In the genomic region with DNA sequence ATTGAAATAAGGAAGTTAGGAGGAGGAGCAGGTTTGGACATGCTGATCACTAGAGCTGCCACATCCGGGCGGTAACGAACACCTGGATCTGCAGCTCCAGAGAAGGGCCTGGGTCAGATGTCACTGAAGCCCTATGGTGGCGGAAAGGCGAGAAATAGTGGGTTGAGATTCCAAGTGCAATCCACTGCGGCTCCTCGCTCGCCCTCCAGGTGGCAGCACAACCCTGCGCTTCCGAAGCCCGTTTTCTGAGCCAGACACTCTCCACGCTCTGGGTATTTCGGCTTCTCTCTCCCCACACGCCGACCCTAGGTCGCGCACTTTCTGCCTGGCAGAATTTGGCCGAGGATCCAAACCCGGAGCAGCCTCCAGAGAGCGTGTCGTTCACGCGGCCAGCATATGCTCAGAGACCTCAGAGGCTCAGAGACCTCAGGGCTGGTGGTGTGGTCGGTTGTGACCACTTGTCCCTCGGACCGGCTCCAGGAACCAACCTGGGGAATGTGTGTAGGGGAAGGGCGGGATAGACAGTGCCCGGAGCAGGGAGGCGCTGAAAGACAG, we compare ENCODE assay signal across 8 cellular contexts. TPM values are rescaled to one million over a fixed set of nuclear protein-coding genes. Genes with fewer than 3 reads are reported as not detected.
A peak's percentile ranks its signal among the peaks of the same experiment; 100 is the strongest.
DNase-seq lines count a peak whose midpoint lies in the region; ATAC-seq, FAIRE-seq and TF ChIP-seq lines count a peak whose summit lies in the region.

No MANE protein-coding gene starts in this region.

- H4K20me1 ChIP-seq in OCI-LY1 (ENCODE audit: insufficient read depth, low read length) (no peaks in the 10 kb centered on the region), endothelial cell of umbilical vein (replicated peaks; ENCODE audit: control insufficient read depth, extremely low read depth, insufficient read depth, low read length) (no peaks in the 10 kb centered on the region)

- dilution Hi-C loops in endothelial cell of umbilical vein (cut with MboI; ENCODE audit: extremely low pct_ligation_motif_present, low sequenced_read_pairs): no loop called here

- peak; percentile 90 for DNase-seq in A673 (ENCODE audit: low spot score)
- DNase-seq in HPDE6-E6E7 (ENCODE audit: extremely low spot score): peak; percentile 84
- peak; percentile 84 for DNase-seq in activated T-cell treated with anti-CD3 and anti-CD28 coated beads for 1 hour (ENCODE audit: low read depth)
- DNase-seq in endothelial cell of umbilical vein (ENCODE audit: low read depth, low spot score): peak; percentile 77
- DNase-seq in midbrain (lab: John Stamatoyannopoulos, UW): peak; percentile 83
- DNase-seq in stimulated activated CD8-positive, alpha-beta memory T cell treated with anti-CD3 and anti-CD28 coated beads, Interleukin-15, amount 100 ng/mL, for 48 hours (ENCODE audit: low read depth in 2 of 2): peak; percentile 71 to 74

- peaks cover 18% of the 10 kb centered on the region for H3K4me1 ChIP-seq in A673 (ENCODE audit: insufficient read depth, low read length, poor library complexity, severe bottlenecking)
- H3K4me1 ChIP-seq in OCI-LY1 (ENCODE audit: insufficient read depth, low read length, severe bottlenecking): peaks cover 15% of the 10 kb centered on the region
- peaks cover 9% of the 10 kb centered on the region for H3K4me1 ChIP-seq in endothelial cell of umbilical vein (ENCODE audit: control insufficient read depth, extremely low read depth, insufficient read depth, low read length)

- intact Hi-C loops in A673 (cut with micrococcal nuclease; ENCODE audit: unreplicated experiment) (loop anchor here (1.0 kb wide), 3 partner anchors 16 to 66 kb away; a partner anchor contains a TSS), endothelial cell of umbilical vein (cut with micrococcal nuclease) (loop anchor here (1.0 to 2.0 kb wide), 5 partner anchors 16 to 65 kb away; a partner anchor contains a TSS)

- ATAC-seq in GM18867 (IDR thresholded peaks at IDR 0.05; ENCODE audit: unreplicated experiment): peak; percentile 47

- H3K9ac ChIP-seq in OCI-LY1 (ENCODE audit: low read length): peak overlapping the region; percentile 28; the same call in 1 of the 2 replicates
- no peak overlapping the region for H3K9ac ChIP-seq in endothelial cell of umbilical vein (replicated peaks; ENCODE audit: extremely low read depth, insufficient read depth, low read length)

- H3K27ac ChIP-seq in A673 (ENCODE audit: low read depth, low read length, poor library complexity, severe bottlenecking) (peak overlapping the region; percentile 48), OCI-LY1 (ENCODE audit: low read depth, low read length, poor library complexity, severe bottlenecking) (no peak overlapping the region), endothelial cell of umbilical vein (ENCODE audit: insufficient read depth, low read depth, low read length) (no peak overlapping the region)

- FAIRE-seq in endothelial cell of umbilical vein (lab: Jason Lieb, UNC): peak; percentile 98

- H3K36me3 ChIP-seq in A673 (ENCODE audit: insufficient read depth, low read length, poor library complexity, severe bottlenecking) (no peaks in the 10 kb centered on the region), OCI-LY1 (ENCODE audit: insufficient read depth, low read length) (no peaks in the 10 kb centered on the region), endothelial cell of umbilical vein (ENCODE audit: control insufficient read depth in 2 of 2, extremely low read depth in 1 of 2, insufficient read depth in 2 of 2, low read length in 2 of 2) (no peaks in the 10 kb centered on the region)

- CTCF ChIA-PET in A673 (lab: Charles Lee): interaction anchor here (0.5 to 2.4 kb wide), 3 partner anchors 16 to 318 kb away, joined by 3 to 30 read pairs (median 7); no protein-coding TSS in a partner anchor
- CTCF ChIA-PET in endothelial cell of umbilical vein (lab: Charles Lee): interaction anchor here (0.6 to 10.2 kb wide), 13 partner anchors 9 to 280 kb away, joined by 3 to 170 read pairs (median 5); a partner anchor contains a TSS

- TF ChIP-seq CTCF in A673 (conservative IDR thresholded peaks at IDR 0.05; ENCODE audit: low read depth, low read length) (peak; percentile 94), OCI-LY1 (IDR thresholded peaks at IDR 0.05; ENCODE audit: low read length) (peak; percentile 92), endothelial cell of umbilical vein (IDR thresholded peaks at IDR 0.05; ENCODE audit: extremely low read depth in 1 of 2, insufficient read depth in 1 of 2, low read depth in 1 of 2, low read length in 2 of 2) (peak; percentile 92 to 96)

- H3K27me3 ChIP-seq in A673 (replicated peaks; ENCODE audit: insufficient read depth, low read depth, low read length, poor library complexity) (no peaks in the 10 kb centered on the region), OCI-LY1 (ENCODE audit: insufficient read depth, low read length) (0 out of 2 replicates have a peak, but pooled peaks cover under 1% of the 10 kb centered on the region), endothelial cell of umbilical vein (ENCODE audit: control insufficient read depth in 2 of 2, insufficient read depth in 2 of 2, low read length in 2 of 2) (peaks cover 4 to 5% of the 10 kb centered on the region in 2 experiments)

- peak overlapping the region; percentile 55 for H3K4me3 ChIP-seq in A673 (ENCODE audit: low read depth, low read length, poor library complexity, severe bottlenecking)
- H3K4me3 ChIP-seq in OCI-LY1 (ENCODE audit: low read depth, low read length, poor library complexity, severe bottlenecking): peak overlapping the region; percentile 53
- peak overlapping the region in 2 of 3 experiments; percentile 13 to 33 for H3K4me3 ChIP-seq in endothelial cell of umbilical vein (replicated peaks in 1 of 3; ENCODE audit: insufficient read depth in 1 of 3, low read depth in 1 of 3, low read length in 3 of 3)

- no peaks in the 10 kb centered on the region for H3K79me2 ChIP-seq in OCI-LY1 (ENCODE audit: insufficient read depth, low read length)
- no peaks in the 10 kb centered on the region for H3K79me2 ChIP-seq in endothelial cell of umbilical vein (ENCODE audit: control insufficient read depth, insufficient read depth, low read length)

- no peak for TF ChIP-seq POLR2A in endothelial cell of umbilical vein (IDR thresholded peaks at IDR 0.05; ENCODE audit: low read depth, low read length)

- H3K9me1 ChIP-seq in endothelial cell of umbilical vein (replicated peaks; ENCODE audit: control insufficient read depth, extremely low read depth, insufficient read depth, low read length): no peaks in the 10 kb centered on the region

- H2AFZ ChIP-seq in OCI-LY1 (ENCODE audit: low read length): no peak overlapping the region
- H2AFZ ChIP-seq in endothelial cell of umbilical vein (ENCODE audit: low read depth, low read length): peak overlapping the region; percentile 32

- BruUV-seq in A673 (replicated peaks; lab: Mats Ljungman, UMichigan) (no TSS peak), endothelial cell of umbilical vein (replicated peaks; lab: Mats Ljungman, UMichigan) (no TSS peak)

- H3K4me2 ChIP-seq in OCI-LY1 (ENCODE audit: low read length) (peak overlapping the region; percentile 80), endothelial cell of umbilical vein (ENCODE audit: insufficient read depth, low read length) (peak overlapping the region; percentile 62)

- no peaks in the 10 kb centered on the region for H3F3A ChIP-seq in OCI-LY1 (ENCODE audit: insufficient read depth, low read length)

- H3K9me3 ChIP-seq in A673 (ENCODE audit: low read depth, low read length, poor library complexity, severe bottlenecking): no peaks in the 10 kb centered on the region
- H3K9me3 ChIP-seq in OCI-LY1 (ENCODE audit: low read length): no peaks in the 10 kb centered on the region
- H3K9me3 ChIP-seq in endothelial cell of umbilical vein (replicated peaks; ENCODE audit: control insufficient read depth, insufficient read depth, low read length): no peaks in the 10 kb centered on the region

- POLR2A ChIA-PET in A673 (lab: Charles Lee; ENCODE audit: low non-redundant PET) (no interaction called here), endothelial cell of umbilical vein (lab: Charles Lee) (interaction anchor here (1.2 kb wide), 1 partner anchor 49 kb away, joined by 5 read pairs; no protein-coding TSS in a partner anchor)

- H3K9me2 ChIP-seq in OCI-LY1 (ENCODE audit: low read depth, low read length): no peaks in the 10 kb centered on the region

RNA-seq across cellular contexts. Expression of a gene that starts 0.9 kb away (rescaled TPM):
- 0.67 and 1.6 TPM in 2 replicates for total RNA-seq in A673 (2021)
- total RNA-seq in endothelial cell of umbilical vein: 0.23 TPM in 1 of 2 replicates, not detected in the other
- polyA plus RNA-seq in endothelial cell of umbilical vein: 0.12 and 0.18 TPM in 2 replicates
- 0.08 and 0.13 TPM in 2 replicates for polyA plus RNA-seq in endothelial cell of umbilical vein (2011; cell fraction: cytosol; rRNA removed)
- polyA plus RNA-seq in endothelial cell of umbilical vein (2011; cell fraction: nucleus; rRNA removed): 0.25 and 0.32 TPM in 2 replicates
- polyA plus RNA-seq in endothelial cell of umbilical vein (2012): 0.09 and 0.11 TPM in 2 replicates
- polyA minus RNA-seq in endothelial cell of umbilical vein: 0.12 TPM in 1 of 2 replicates, not detected in the other
- 0.31 TPM for polyA minus RNA-seq in endothelial cell of umbilical vein (2011; cell fraction: cytosol; rRNA and poly(A)+ RNA removed)
- polyA minus RNA-seq in endothelial cell of umbilical vein (2011; cell fraction: nucleus; rRNA and poly(A)+ RNA removed): 0.14 TPM in 1 of 2 replicates, not detected in the other

RNA-seq across cellular contexts. Expression of a gene that starts 13.8 kb away (rescaled TPM):
- 0.77 and 1.6 TPM in 2 replicates for total RNA-seq in A673 (2021)
- total RNA-seq in endothelial cell of umbilical vein: 0.31 TPM in 1 of 2 replicates, not detected in the other
- polyA plus RNA-seq in endothelial cell of umbilical vein: 0.15 and 0.18 TPM in 2 replicates
- polyA plus RNA-seq in endothelial cell of umbilical vein (2011; cell fraction: cytosol; rRNA removed): 0.03 and 0.04 TPM in 2 replicates
- 0.20 and 0.29 TPM in 2 replicates for polyA plus RNA-seq in endothelial cell of umbilical vein (2011; cell fraction: nucleus; rRNA removed)
- polyA plus RNA-seq in endothelial cell of umbilical vein (2012): 0.11 and 0.29 TPM in 2 replicates
- polyA minus RNA-seq in endothelial cell of umbilical vein: not detected in 2 replicates
- polyA minus RNA-seq in endothelial cell of umbilical vein (2011; cell fraction: cytosol; rRNA and poly(A)+ RNA removed): not detected
- polyA minus RNA-seq in endothelial cell of umbilical vein (2011; cell fraction: nucleus; rRNA and poly(A)+ RNA removed): not detected in 2 replicates

RNA-seq across cellular contexts. Expression of a gene that starts 18.3 kb away (rescaled TPM):
- total RNA-seq in A673 (2021) (0.55 TPM in 1 of 2 replicates, not detected in the other), endothelial cell of umbilical vein (25.4 and 27.9 TPM in 2 replicates)
- polyA plus RNA-seq in endothelial cell of umbilical vein: 24.9 and 25.7 TPM in 2 replicates
- 19.5 and 19.6 TPM in 2 replicates for polyA plus RNA-seq in endothelial cell of umbilical vein (2011; cell fraction: cytosol; rRNA removed)
- polyA plus RNA-seq in endothelial cell of umbilical vein (2011; cell fraction: nucleus; rRNA removed): 112 and 119 TPM in 2 replicates
- 33.4 and 61.0 TPM in 2 replicates for polyA plus RNA-seq in endothelial cell of umbilical vein (2012)
- polyA minus RNA-seq in endothelial cell of umbilical vein: 17.5 and 21.8 TPM in 2 replicates
- polyA minus RNA-seq in endothelial cell of umbilical vein (2011; cell fraction: cytosol; rRNA and poly(A)+ RNA removed): 7.2 TPM
- polyA minus RNA-seq in endothelial cell of umbilical vein (2011; cell fraction: nucleus; rRNA and poly(A)+ RNA removed): 10.0 and 14.1 TPM in 2 replicates

RNA-seq across cellular contexts. Expression of a gene that starts 26.8 kb away (rescaled TPM):
- total RNA-seq in A673 (2021) (1,112 and 1,128 TPM in 2 replicates), endothelial cell of umbilical vein (847 and 859 TPM in 2 replicates)
- polyA plus RNA-seq in endothelial cell of umbilical vein: 650 and 689 TPM in 2 replicates
- 764 and 866 TPM in 2 replicates for polyA plus RNA-seq in endothelial cell of umbilical vein (2011; cell fraction: cytosol; rRNA removed)
- polyA plus RNA-seq in endothelial cell of umbilical vein (2011; cell fraction: nucleus; rRNA removed): 384 and 464 TPM in 2 replicates
- 811 and 879 TPM in 2 replicates for polyA plus RNA-seq in endothelial cell of umbilical vein (2012)
- polyA minus RNA-seq in endothelial cell of umbilical vein: 616 and 772 TPM in 2 replicates
- 697 TPM for polyA minus RNA-seq in endothelial cell of umbilical vein (2011; cell fraction: cytosol; rRNA and poly(A)+ RNA removed)
- polyA minus RNA-seq in endothelial cell of umbilical vein (2011; cell fraction: nucleus; rRNA and poly(A)+ RNA removed): 124 and 157 TPM in 2 replicates

RNA-seq across cellular contexts. Expression of a gene that starts 28.6 kb away (rescaled TPM):
- total RNA-seq in A673 (2021): 123 and 128 TPM in 2 replicates
- total RNA-seq in endothelial cell of umbilical vein: 41.6 and 44.4 TPM in 2 replicates
- 53.3 and 54.7 TPM in 2 replicates for polyA plus RNA-seq in endothelial cell of umbilical vein
- polyA plus RNA-seq in endothelial cell of umbilical vein (2011; cell fraction: cytosol; rRNA removed): 46.2 and 47.9 TPM in 2 replicates
- 46.2 and 47.3 TPM in 2 replicates for polyA plus RNA-seq in endothelial cell of umbilical vein (2011; cell fraction: nucleus; rRNA removed)
- 74.9 and 86.5 TPM in 2 replicates for polyA plus RNA-seq in endothelial cell of umbilical vein (2012)
- polyA minus RNA-seq in endothelial cell of umbilical vein: 28.5 and 31.9 TPM in 2 replicates
- 36.9 TPM for polyA minus RNA-seq in endothelial cell of umbilical vein (2011; cell fraction: cytosol; rRNA and poly(A)+ RNA removed)
- 14.5 and 14.6 TPM in 2 replicates for polyA minus RNA-seq in endothelial cell of umbilical vein (2011; cell fraction: nucleus; rRNA and poly(A)+ RNA removed)

Comparison
In these comparisons a context has a peak if more than half of its experiments do, and no peak if none do; other contexts are left out.
1. RNA of a gene that starts 18.3 kb away (total RNA-seq): 25.4 to 27.9 TPM in endothelial cell of umbilical vein; 0.55 TPM in A673; every median in the first group is over 10 times any median in the second.
2. Peak in every context shown above with its lines, with median percentiles within 50 percentile points of each other: DNase-seq, H3K4me3 ChIP-seq and CTCF ChIP-seq.